ENCODE assay signal across 23 cellular contexts in genomic region chr7:142906643-142907042, GRCh38. TPM values are rescaled to one million over a fixed set of nuclear protein-coding genes. Genes with fewer than 3 reads are reported as not detected.
"Had no signal": no experiment of that assay in that cellular context is flagged by ENCODE, and none has a peak within 500 bp of the region (broad histone marks: within the 10 kb centered on the region; RNA-seq: fewer than 3 reads in every experiment).

No MANE protein-coding gene starts in this region.

- H3K9ac ChIP-seq: SK-N-SH had no signal

- H3K4me2 ChIP-seq: SK-N-SH had no signal

- H3K27ac ChIP-seq: RWPE1 had no signal

- H3K9me2 ChIP-seq: SK-N-SH had no signal

- H3K4me3 ChIP-seq: MG63 had no signal

- H3K27ac Mint-ChIP-seq: IgD-negative memory B cell had no signal

- DNase-seq: Karpas-422, KBM-7, MG63, NCI-H1092 treated with DMSO at 0.1 percent for 48 hours, NCI-H1436, NCI-H1694 treated with DMSO at 0.1 percent for 48 hours, NCI-H1930, NCI-H2081, NCI-H2107, NCI-H226, NCI-H446, NCI-H510A, NCI-H524 treated with DMSO at 0.1 percent for 48 hours, NCI-H69, NCI-H774, SHP77, SK-N-SH, SW 1271 had no signal

- ATAC-seq: Panc1 had no signal

- H3K36me3 Mint-ChIP-seq: IgD-negative memory B cell had no signal

- H3K36me3 ChIP-seq: MG63 had no signal

- H3K9me3 ChIP-seq: MG63 had no signal

- H3K4me1 Mint-ChIP-seq: IgD-negative memory B cell had no signal

- H3K4me3 Mint-ChIP-seq: IgD-negative memory B cell had no signal

- H3K27me3 ChIP-seq: MG63 had no signal

RNA-seq across cellular contexts. Expression of gene TRPV6, which starts 21.1 kb away (rescaled TPM):
- total RNA-seq: HT1080, SK-MEL-5 had no signal
- polyA plus RNA-seq: IgD-negative memory B cell, SK-N-SH had no signal

RNA-seq across cellular contexts. Expression of gene TRPV5, which starts 26.9 kb away (rescaled TPM):
- total RNA-seq: HT1080, SK-MEL-5 had no signal
- polyA plus RNA-seq: IgD-negative memory B cell, SK-N-SH had no signal

RNA-seq across cellular contexts. Expression of gene LLCFC1, which starts 32.6 kb away (rescaled TPM):
- total RNA-seq: HT1080, SK-MEL-5 had no signal
- polyA plus RNA-seq: IgD-negative memory B cell, SK-N-SH had no signal

RNA-seq across cellular contexts. Expression of gene KEL, which starts 55.5 kb away (rescaled TPM):
- total RNA-seq: HT1080, SK-MEL-5 had no signal
- polyA plus RNA-seq: IgD-negative memory B cell had no signal
